ENCODE assay signal across 9 cellular contexts in the genomic region with DNA sequence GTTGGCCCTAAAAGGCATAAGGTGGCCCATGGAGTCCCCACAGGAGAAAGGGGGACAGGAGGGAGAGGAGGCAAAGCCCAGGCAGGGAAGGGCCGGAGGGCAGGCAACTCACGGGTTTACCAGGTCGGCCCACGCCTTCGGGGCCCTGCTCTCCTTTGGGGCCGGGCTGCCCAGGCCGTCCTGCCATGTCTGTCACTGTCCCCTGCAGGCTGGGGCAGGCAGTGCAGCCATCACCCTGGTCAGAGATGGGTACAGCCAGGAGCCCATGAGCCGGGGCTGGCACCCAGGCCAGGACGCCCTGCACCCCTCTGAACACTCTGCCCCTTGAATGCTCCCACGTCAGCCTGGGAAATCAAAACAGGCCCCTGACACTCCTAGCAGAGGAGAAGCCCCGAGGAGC. TPM values are rescaled to one million over a fixed set of nuclear protein-coding genes. Genes with fewer than 3 reads are reported as not detected.
A peak's percentile ranks its signal among the peaks of the same experiment; 100 is the strongest.
DNase-seq lines count a peak whose midpoint lies in the region; ATAC-seq and TF ChIP-seq lines count a peak whose summit lies in the region.
"Had no signal": no experiment of that assay in that cellular context is flagged by ENCODE, and none has a peak within 500 bp of the region (broad histone marks: within the 10 kb centered on the region; RNA-seq: fewer than 3 reads in every experiment).

No MANE protein-coding gene starts in this region.

- H3K36me3 ChIP-seq in DND-41 (ENCODE audit: insufficient read depth, low read length), result no peaks in the 10 kb centered on the region
- H3K36me3 ChIP-seq in KMS-11 (ENCODE audit: insufficient read depth), result no peaks in the 10 kb centered on the region
- H3K36me3 ChIP-seq in colonic mucosa, result no peaks in the 10 kb centered on the region

- H3K27me3 ChIP-seq in DND-41 (ENCODE audit: insufficient read depth, low read length, poor library complexity) (peaks cover 23% of the 10 kb centered on the region), KMS-11 (ENCODE audit: insufficient read depth, low read depth) (peaks cover 86% of the 10 kb centered on the region), colonic mucosa (no peaks in the 10 kb centered on the region)

- no peaks in the 10 kb centered on the region for H3K4me1 ChIP-seq in DND-41 (ENCODE audit: insufficient read depth, low read length)
- H3K4me1 ChIP-seq in KMS-11 (ENCODE audit: low read depth, poor library complexity, severe bottlenecking), result no peaks in the 10 kb centered on the region
- no peaks in the 10 kb centered on the region for H3K4me1 ChIP-seq in colonic mucosa

- no peak overlapping the region for H3K4me2 ChIP-seq in DND-41 (ENCODE audit: insufficient read depth, low read length)
- H3K4me2 ChIP-seq in KMS-11, result no peak overlapping the region

- peak; percentile 49 for TF ChIP-seq CTCF in DND-41 (IDR thresholded peaks at IDR 0.05; ENCODE audit: borderline replicate concordance, extremely low read depth, low read length, poor library complexity, severe bottlenecking)
- peak; percentile 53 for TF ChIP-seq CTCF in KMS-11 (conservative IDR thresholded peaks at IDR 0.05; ENCODE audit: low read depth, low read length)
- TF ChIP-seq CTCF in colonic mucosa (IDR thresholded peaks at IDR 0.05), result peak; percentile 54
- peak; percentile 37 for TF ChIP-seq CTCF in nephron progenitor cell (IDR thresholded peaks at IDR 0.05)

- intact Hi-C loops in colonic mucosa (cut with DNase I), result no loop called here

- no peak overlapping the region for H3K27ac Mint-ChIP-seq in nephron progenitor cell

- no peak overlapping the region for H3K4me3 Mint-ChIP-seq in nephron progenitor cell

- H3K27me3 Mint-ChIP-seq in nephron progenitor cell (ENCODE audit: low read depth, poor library complexity), result peaks cover 3% of the 10 kb centered on the region

- no peaks in the 10 kb centered on the region for H3K79me2 ChIP-seq in DND-41 (ENCODE audit: insufficient read depth, low read length)
- no peaks in the 10 kb centered on the region for H3K79me2 ChIP-seq in KMS-11 (ENCODE audit: insufficient read depth, low read depth)

- H3K4me3 ChIP-seq in DND-41 (ENCODE audit: low read depth in 1 of 2, low read length in 2 of 2) (no peak overlapping the region), KMS-11 (IDR thresholded peaks at IDR 0.05; ENCODE audit: insufficient read depth, low read depth, low read length) (no peak overlapping the region), colonic mucosa (no peak overlapping the region)

- no peaks in the 10 kb centered on the region for H3K9me3 Mint-ChIP-seq in nephron progenitor cell

- H3K4me1 Mint-ChIP-seq in nephron progenitor cell, result peaks cover 35% of the 10 kb centered on the region

- H3K9me3 ChIP-seq in DND-41 (ENCODE audit: insufficient read depth, low read length, severe bottlenecking), result no peaks in the 10 kb centered on the region
- H3K9me3 ChIP-seq in colonic mucosa, result no peaks in the 10 kb centered on the region

- H3K36me3 Mint-ChIP-seq in nephron progenitor cell (ENCODE audit: low read depth), result no peaks in the 10 kb centered on the region

- no peaks in the 10 kb centered on the region for H4K20me1 ChIP-seq in DND-41 (ENCODE audit: insufficient read depth, low read length)
- H4K20me1 ChIP-seq in KMS-11 (ENCODE audit: insufficient read depth), result no peaks in the 10 kb centered on the region

- ATAC-seq in DND-41 (ENCODE audit: insufficient read depth, low read depth) (peak; percentile 54; the same call in 1 of the 3 replicates), GM19351 (IDR thresholded peaks at IDR 0.05; ENCODE audit: unreplicated experiment) (no peak), GM19452 (IDR thresholded peaks at IDR 0.05; ENCODE audit: unreplicated experiment) (no peak)

- no peak overlapping the region for H3K27ac ChIP-seq in DND-41 (ENCODE audit: low read length)
- H3K27ac ChIP-seq in KMS-11, result no peak overlapping the region
- no peak overlapping the region for H3K27ac ChIP-seq in colonic mucosa

- DNase-seq in DND-41 (no peak), colonic mucosa (peak; percentile 49), nephron progenitor cell (no peak), NCI-H510A treated with DMSO at 0.1 percent for 48 hours (lab: John Stamatoyannopoulos, UW) (no peak)
- DNase-seq in activated CD4-positive, alpha-beta T cell treated with anti-CD3 and anti-CD28 coated beads, Interleukin-2, amount 50 U/mL, for 4 hours, result no peak
- DNase-seq: NCI-H2171 treated with DMSO at 0.1 percent for 48 hours had no signal

- H2AFZ ChIP-seq in DND-41 (ENCODE audit: low read depth, low read length) (no peak overlapping the region), KMS-11 (ENCODE audit: low read depth) (no peak overlapping the region)

- H3K9ac ChIP-seq in DND-41 (ENCODE audit: low read depth, low read length) (no peak overlapping the region), KMS-11 (no peak overlapping the region), colonic mucosa (ENCODE audit: low read depth in 2 of 2, low read length in 2 of 2) (no peak overlapping the region)

RNA-seq across cellular contexts. Expression of a gene that starts 19.8 kb away (rescaled TPM):
- 10 to 100 TPM in 1 of 2 donors, 1 to 10 TPM in 1; 9.0 to 15.4 TPM for total RNA-seq in colonic mucosa

RNA-seq across cellular contexts. Expression of a gene that starts 39.3 kb away (rescaled TPM):
- 10 to 100 TPM; 57.5 to 67.8 TPM for total RNA-seq in colonic mucosa
